ENCODE assay signal across 8 cellular contexts in genomic region chr10:33661580-33662269, GRCh38.
DNase-seq lines count a peak whose midpoint lies in the region; ATAC-seq and TF ChIP-seq lines count a peak whose summit lies in the region.

No MANE protein-coding gene starts in this region.

- H3K4me3 Mint-ChIP-seq in activated T-helper 2 cell treated with anti-CD3 and anti-CD28 coated beads, Interferon-gamma antibody, Interleukin-2, Interleukin-4, amounts not matched to agents 10 μg/mL and 5 μg/mL and 100 μg/mL, durations not matched to agents 14 hours and 24 hours and 36 hours (ENCODE audit: low read depth) = no peak overlapping the region

- no peaks in the 10 kb centered on the region for H3K4me1 Mint-ChIP-seq in activated T-helper 2 cell treated with anti-CD3 and anti-CD28 coated beads, Interferon-gamma antibody, Interleukin-2, Interleukin-4, amounts not matched to agents 10 μg/mL and 5 μg/mL and 100 μg/mL, durations not matched to agents 14 hours and 24 hours and 36 hours (ENCODE audit: low read depth)

- TF ChIP-seq CTCF in dorsolateral prefrontal cortex (IDR thresholded peaks at IDR 0.05 in 54 of 56, conservative IDR thresholded peaks at IDR 0.05 in 2 of 56; ENCODE audit: low read depth in 1 of 56, partially characterized antibody in 56 of 56) = no peak

- no peaks in the 10 kb centered on the region for H3K36me3 Mint-ChIP-seq in activated T-helper 2 cell treated with anti-CD3 and anti-CD28 coated beads, Interferon-gamma antibody, Interleukin-2, Interleukin-4, amounts not matched to agents 10 μg/mL and 5 μg/mL and 100 μg/mL, durations not matched to agents 14 hours and 24 hours and 36 hours (ENCODE audit: low read depth)

- no peak overlapping the region for H3K27ac Mint-ChIP-seq in activated T-helper 2 cell treated with anti-CD3 and anti-CD28 coated beads, Interferon-gamma antibody, Interleukin-2, Interleukin-4, amounts not matched to agents 10 μg/mL and 5 μg/mL and 100 μg/mL, durations not matched to agents 14 hours and 24 hours and 36 hours

- no peaks in the 10 kb centered on the region for H3K9me3 Mint-ChIP-seq in activated T-helper 2 cell treated with anti-CD3 and anti-CD28 coated beads, Interferon-gamma antibody, Interleukin-2, Interleukin-4, amounts not matched to agents 10 μg/mL and 5 μg/mL and 100 μg/mL, durations not matched to agents 14 hours and 24 hours and 36 hours

- ATAC-seq in GM18519 (IDR thresholded peaks at IDR 0.05; ENCODE audit: low FRiP score, unreplicated experiment) = no peak
- ATAC-seq in GM19455 (IDR thresholded peaks at IDR 0.05; ENCODE audit: unreplicated experiment) = no peak

- H3K27me3 Mint-ChIP-seq in activated T-helper 2 cell treated with anti-CD3 and anti-CD28 coated beads, Interferon-gamma antibody, Interleukin-2, Interleukin-4, amounts not matched to agents 10 μg/mL and 5 μg/mL and 100 μg/mL, durations not matched to agents 14 hours and 24 hours and 36 hours (ENCODE audit: low read depth) = peaks cover 8% of the 10 kb centered on the region

- peak; percentile 31 for DNase-seq in DMS153 (lab: John Stamatoyannopoulos, UW)
- DNase-seq in NCI-H524 treated with DMSO at 0.1 percent for 48 hours (lab: John Stamatoyannopoulos, UW) = peak; percentile 58
- peak; percentile 3 to 70 (median 55) for DNase-seq in dorsolateral prefrontal cortex
- peak; percentile 89 for DNase-seq in mesenteric fat pad (ENCODE audit: low spot score)
- DNase-seq in activated T-helper 2 cell treated with anti-CD3 and anti-CD28 coated beads, Interferon-gamma antibody, Interleukin-2, Interleukin-4, amounts not matched to agents 10 μg/mL and 5 μg/mL and 100 μg/mL, durations not matched to agents 14 hours and 24 hours and 36 hours (ENCODE audit: low spot score) = no peak
- no peak for DNase-seq in NCI-H1436 (lab: John Stamatoyannopoulos, UW)

- H3K27me3 ChIP-seq in dorsolateral prefrontal cortex = no peaks in the 10 kb centered on the region

- H3K4me3 ChIP-seq in dorsolateral prefrontal cortex = peak overlapping the region in 1 of 59 donors; percentile 18

- H3K27ac ChIP-seq in dorsolateral prefrontal cortex = peak overlapping the region in 1 of 59 donors; percentile 16

- intact Hi-C loops in dorsolateral prefrontal cortex (cut with DNase I) = loop anchor here in 1 of 2 donors (10.0 kb wide), 1 partner anchor 327 kb away; the partner anchor contains the start of gene NRP1
- intact Hi-C loops in activated T-helper 2 cell treated with anti-CD3 and anti-CD28 coated beads, Interferon-gamma antibody, Interleukin-2, Interleukin-4, amounts not matched to agents 10 μg/mL and 5 μg/mL and 100 μg/mL, durations not matched to agents 14 hours and 24 hours and 36 hours (cut with micrococcal nuclease) = loop anchor here (10.0 kb wide), 1 partner anchor 327 kb away; the partner anchor contains the start of gene NRP1

Comparison
In these comparisons a context has a peak if more than half of its experiments do, and no peak if none do; other contexts are left out.
1. DNase-seq: peak in DMS153 (single experiment), NCI-H524 treated with DMSO at 0.1 percent for 48 hours (single experiment), dorsolateral prefrontal cortex (10 of 10) and mesenteric fat pad (single experiment); none in activated T-helper 2 cell treated with anti-CD3 and anti-CD28 coated beads, Interferon-gamma antibody, Interleukin-2, Interleukin-4, amounts not matched to agents 10 μg/mL and 5 μg/mL and 100 μg/mL, durations not matched to agents 14 hours and 24 hours and 36 hours (single experiment) and NCI-H1436 (single experiment).